ENCODE assay signal across 7 cellular contexts in the genomic region with DNA sequence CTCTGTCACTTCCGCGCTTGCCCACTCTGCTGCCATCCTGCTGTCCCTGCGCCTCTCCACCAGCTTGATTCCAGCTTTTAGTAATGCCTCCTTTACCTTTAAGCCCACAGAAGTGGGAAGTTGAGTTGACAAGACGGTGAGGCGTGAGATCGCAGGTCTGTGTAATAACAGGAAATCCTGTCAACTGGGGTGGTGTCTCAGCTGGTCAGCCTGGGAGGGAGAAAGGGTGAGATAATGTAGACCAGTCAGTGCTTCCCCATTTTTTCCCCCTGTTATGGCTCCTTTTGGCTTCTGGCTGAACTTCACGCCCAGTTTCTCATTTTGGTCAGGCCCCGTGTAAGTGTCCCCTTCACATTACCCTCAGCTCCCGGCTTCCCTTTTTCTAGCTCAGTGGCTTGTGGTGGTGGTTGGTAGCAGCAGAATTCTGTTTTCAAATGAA.
A peak's percentile ranks its signal among the peaks of the same experiment; 100 is the strongest.
DNase-seq lines count a peak whose midpoint lies in the region; ATAC-seq lines count a peak whose summit lies in the region.

No MANE protein-coding gene starts in this region.

- no peaks in the 10 kb centered on the region for H3K9me3 Mint-ChIP-seq in activated CD4-positive, alpha-beta memory T cell treated with anti-CD3 and anti-CD28 coated beads for 36 hours

- peaks cover 67% of the 10 kb centered on the region for H3K4me1 Mint-ChIP-seq in activated CD4-positive, alpha-beta memory T cell treated with anti-CD3 and anti-CD28 coated beads for 36 hours (ENCODE audit: low read depth)

- no peaks in the 10 kb centered on the region for H3K27me3 Mint-ChIP-seq in activated CD4-positive, alpha-beta memory T cell treated with anti-CD3 and anti-CD28 coated beads for 36 hours

- no peaks in the 10 kb centered on the region for H3K9me3 ChIP-seq in muscle layer of duodenum (ENCODE audit: control insufficient read depth in 1 of 2, low read length in 2 of 2)

- CTCF ChIA-PET in activated CD4-positive, alpha-beta memory T cell treated with anti-CD3 and anti-CD28 coated beads for 36 hours (lab: Charles Lee), result interaction anchor here (1.8 to 3.2 kb wide), 3 partner anchors 17 to 82 kb away, joined by 4 to 17 read pairs (median 10); no protein-coding TSS in a partner anchor

- intact Hi-C loops in activated CD4-positive, alpha-beta memory T cell treated with anti-CD3 and anti-CD28 coated beads for 36 hours (cut with micrococcal nuclease), result no loop called here

- H3K27ac Mint-ChIP-seq in activated CD4-positive, alpha-beta memory T cell treated with anti-CD3 and anti-CD28 coated beads for 36 hours, result peak overlapping the region; percentile 95

- peaks cover 0 to 4% of the 10 kb centered on the region in 2 donors for H3K4me1 ChIP-seq in muscle layer of duodenum (ENCODE audit: control insufficient read depth in 1 of 2, insufficient read depth in 2 of 2, low read length in 2 of 2)

- peak; percentile 40 for DNase-seq in activated CD4-positive, alpha-beta memory T cell treated with anti-CD3 and anti-CD28 coated beads for 36 hours
- DNase-seq in retina (no peak), dedifferentiated amniotic fluid mesenchymal stem cell (ENCODE audit: extremely low spot score) (no peak)
- no peak for DNase-seq in stimulated activated CD4-positive, alpha-beta T cell treated with anti-CD3 and anti-CD28 coated beads, Interleukin-4, amount 100 ng/mL, for 24 hours

- H3K4me3 ChIP-seq in muscle layer of duodenum (ENCODE audit: low read depth in 1 of 2, low read length in 2 of 2), result no peak overlapping the region

- POLR2A ChIA-PET in activated CD4-positive, alpha-beta memory T cell treated with anti-CD3 and anti-CD28 coated beads for 36 hours (lab: Charles Lee), result interaction anchor here (3.1 kb wide), 1 partner anchor 9 kb away, joined by 35 read pairs; no protein-coding TSS in a partner anchor

- no peaks in the 10 kb centered on the region for H3K36me3 ChIP-seq in muscle layer of duodenum (ENCODE audit: control insufficient read depth in 1 of 2, insufficient read depth in 2 of 2, low read length in 2 of 2)

- peak; percentile 88 for ATAC-seq in GM19351 (IDR thresholded peaks at IDR 0.05; ENCODE audit: unreplicated experiment)
- ATAC-seq in HG03064 (IDR thresholded peaks at IDR 0.05; ENCODE audit: low read depth, unreplicated experiment), result peak; percentile 59

- peaks cover 29% of the 10 kb centered on the region for H3K36me3 Mint-ChIP-seq in activated CD4-positive, alpha-beta memory T cell treated with anti-CD3 and anti-CD28 coated beads for 36 hours

- H3K27ac ChIP-seq in muscle layer of duodenum (ENCODE audit: low read length), result peak overlapping the region; percentile 34

- H3K4me3 Mint-ChIP-seq in activated CD4-positive, alpha-beta memory T cell treated with anti-CD3 and anti-CD28 coated beads for 36 hours, result peak overlapping the region; percentile 10

- no peaks in the 10 kb centered on the region for H3K27me3 ChIP-seq in muscle layer of duodenum (ENCODE audit: low read depth, low read length)
